In the genomic region with DNA sequence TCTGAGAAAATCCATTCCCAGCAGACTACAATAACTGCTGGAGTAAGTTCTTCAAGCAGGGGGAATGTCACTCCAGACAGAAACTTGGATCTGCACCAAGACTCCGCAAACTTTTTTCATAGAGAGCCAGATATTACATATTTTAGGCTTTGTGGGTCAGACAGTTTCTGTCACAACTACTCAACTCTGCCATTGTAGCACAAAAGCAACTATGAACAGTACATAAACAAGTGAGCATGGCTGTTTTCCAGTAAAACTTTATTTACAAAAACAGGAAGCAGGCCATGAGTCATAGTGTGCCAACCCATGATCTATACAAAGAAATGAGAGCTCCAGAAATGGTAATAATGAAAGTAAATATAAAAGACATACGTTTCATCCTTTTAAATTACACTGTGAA, we compare ENCODE assay signal across 13 cellular contexts.
DNase-seq lines count a peak whose midpoint lies in the region; ATAC-seq and TF ChIP-seq lines count a peak whose summit lies in the region.
"Had no signal": no experiment of that assay in that cellular context is flagged by ENCODE, and none has a peak within 500 bp of the region (broad histone marks: within the 10 kb centered on the region; RNA-seq: fewer than 3 reads in every experiment).

No MANE protein-coding gene starts in this region.

- peaks cover 9% of the 10 kb centered on the region for H3K9me3 ChIP-seq in IMR-90 (ENCODE audit: control insufficient read depth, insufficient read depth, low read length)

- peak overlapping the region in 1 of 2 experiments; percentile 58; a peak in 2 of 4 replicates for H4K8ac ChIP-seq in IMR-90 (ENCODE audit: low read depth in 2 of 2, low read length in 2 of 2)

- H2AK5ac ChIP-seq in IMR-90 (ENCODE audit: low read depth, low read length) = no peak overlapping the region

- no peak overlapping the region for H2AFZ ChIP-seq in IMR-90 (replicated peaks; ENCODE audit: low read length, poor library complexity)

- peak; percentile 55 for ATAC-seq in GM18520 (IDR thresholded peaks at IDR 0.05; ENCODE audit: unreplicated experiment)
- peak; percentile 36; the same call in 1 of the 2 replicates for ATAC-seq in IMR-90 (ENCODE audit: low read depth)

- peaks cover 57% of the 10 kb centered on the region for H3K36me3 Mint-ChIP-seq in nephron (ENCODE audit: low read depth)

- peak overlapping the region; percentile 46; the same call in 1 of the 2 replicates for H3K4ac ChIP-seq in IMR-90 (ENCODE audit: low read depth, low read length)

- CTCF ChIA-PET in IMR-90 (lab: Yijun Ruan, JAX) = interaction anchor here (0.6 to 1.0 kb wide), 3 partner anchors 92 to 662 kb away, joined by 3 to 7 read pairs (median 4); no protein-coding TSS in a partner anchor

- POLR2A ChIA-PET in IMR-90 (lab: Charles Lee; ENCODE audit: unreplicated experiment) = no interaction called here

- no TSS peak for BruUV-seq in IMR-90 (replicated peaks; lab: Mats Ljungman, UMichigan)

- H2BK20ac ChIP-seq in IMR-90 (ENCODE audit: low read depth, low read length) = peak overlapping the region; percentile 62

- TF ChIP-seq POLR2A in IMR-90 (IDR thresholded peaks at IDR 0.05; ENCODE audit: low read depth, low read length) = no peak

- H3K18ac ChIP-seq in IMR-90 (ENCODE audit: low read depth, low read length) = no peak overlapping the region; the same call in 1 of the 2 replicates

- TF ChIP-seq RAD21 in IMR-90 (IDR thresholded peaks at IDR 0.05; ENCODE audit: low read length) = no peak

- peaks cover 43% of the 10 kb centered on the region for H3K4me1 Mint-ChIP-seq in nephron

- H3K27ac Mint-ChIP-seq in nephron = peak overlapping the region; percentile 4 to 74 (median 64)
- H3K27ac Mint-ChIP-seq: activated naive CD8-positive, alpha-beta T cell; progenitor cell of endocrine pancreas had no signal

- H3K9ac ChIP-seq in IMR-90 (ENCODE audit: low read depth, low read length) = no peak overlapping the region

- in situ Hi-C loops in IMR-90 (cut with MboI; ENCODE audit: low sequenced_read_pairs) (loop anchor here (10.0 kb wide), 1 partner anchor 152 kb away; no protein-coding TSS in a partner anchor), astrocyte of the cerebellum (cut with HindIII; ENCODE audit: low sequenced_read_pairs) (no loop called here)

- peak overlapping the region; percentile 1; the same call in 1 of the 2 replicates for H4K5ac ChIP-seq in IMR-90 (ENCODE audit: low read depth, low read length)

- peaks cover 34 to 54% of the 10 kb centered on the region in 2 experiments for H3K79me1 ChIP-seq in IMR-90 (ENCODE audit: low read depth in 1 of 2, low read length in 2 of 2)

- H4K20me1 ChIP-seq in IMR-90 (ENCODE audit: insufficient read depth, low read length) = no peaks in the 10 kb centered on the region

- H3K36me3 ChIP-seq in IMR-90 (ENCODE audit: control insufficient read depth, insufficient read depth, low read length) = peaks cover 3% of the 10 kb centered on the region; the same call in 1 of the 2 replicates

- peak overlapping the region; percentile 53 for H3K4me2 ChIP-seq in IMR-90 (ENCODE audit: low read depth, low read length)

- dilution Hi-C loops in IMR-90 (cut with HindIII; ENCODE audit: low sequenced_read_pairs, unreplicated experiment) = no loop called here

- H3K4me3 Mint-ChIP-seq in nephron = no peak overlapping the region
- H3K4me3 Mint-ChIP-seq: activated naive CD8-positive, alpha-beta T cell had no signal

- peak overlapping the region; percentile 23; the same call in 1 of the 2 replicates for H2BK120ac ChIP-seq in IMR-90 (ENCODE audit: low read depth, low read length)

- TF ChIP-seq CTCF in IMR-90 (conservative IDR thresholded peaks at IDR 0.05; ENCODE audit: low read depth, low read length) (no peak), astrocyte of the cerebellum (IDR thresholded peaks at IDR 0.05; ENCODE audit: low read depth, low read length, missing control alignments) (no peak), nephron (IDR thresholded peaks at IDR 0.05; ENCODE audit: unreplicated experiment in 3 of 3) (no peak)

- peaks cover 34% of the 10 kb centered on the region for H3K9me3 Mint-ChIP-seq in nephron

- no peak overlapping the region for H3K56ac ChIP-seq in IMR-90 (ENCODE audit: extremely low read depth, insufficient read depth, low read length)

- H2AK9ac ChIP-seq in IMR-90 (replicated peaks; ENCODE audit: low read depth, low read length, poor library complexity) = no peak overlapping the region

- H2BK5ac ChIP-seq in IMR-90 (ENCODE audit: low read depth, low read length, poor library complexity, severe bottlenecking) = peak overlapping the region; percentile 86

- WGBS in IMR-90 (ENCODE audit: extremely low coverage in 2 of 2, insufficient read length in 1 of 2), 2 experiments = no CpG with 5 or more reads among the region's 2 CpGs

- intact Hi-C loops in IMR-90 (cut with micrococcal nuclease) = loop anchor here (5.0 kb wide), 1 partner anchor 174 kb away; no protein-coding TSS in a partner anchor

- peak overlapping the region; percentile 2; the same call in 1 of the 2 replicates for H3K4me3 ChIP-seq in IMR-90 (ENCODE audit: insufficient read depth, low read depth, low read length)
- no peak overlapping the region for H3K4me3 ChIP-seq in astrocyte of the cerebellum (ENCODE audit: low read depth, low read length)
- H3K4me3 ChIP-seq: stomach had no signal

- no peak overlapping the region; the same call in 1 of the 2 replicates for H3K23ac ChIP-seq in IMR-90 (ENCODE audit: low read depth, low read length)

- H3K9me1 ChIP-seq in IMR-90 (ENCODE audit: insufficient read depth, low read length) = peaks cover 13% of the 10 kb centered on the region

- H3K4me1 ChIP-seq in IMR-90 (ENCODE audit: control insufficient read depth, insufficient read depth, low read length) = peaks cover 27% of the 10 kb centered on the region

- DNase-seq in IMR-90 (peak; percentile 70), astrocyte of the cerebellum (ENCODE audit: low read depth) (peak; percentile 29), substantia nigra (lab: John Stamatoyannopoulos, UW) (no peak), HuH-7.5 (ENCODE audit: low spot score) (no peak), DMS153 treated with DMSO at 0.1 percent for 48 hours (lab: John Stamatoyannopoulos, UW; ENCODE audit: unreplicated experiment) (no peak)
- DNase-seq: H7, heart right ventricle, Karpas-422, stomach had no signal

- H2BK15ac ChIP-seq in IMR-90 (ENCODE audit: low read depth, low read length) = no peak overlapping the region

- H3K27me3 Mint-ChIP-seq in nephron (ENCODE audit: low read depth) = no peaks in the 10 kb centered on the region
- H3K27me3 Mint-ChIP-seq: activated naive CD8-positive, alpha-beta T cell; progenitor cell of endocrine pancreas had no signal

- H3K27me3 ChIP-seq in IMR-90 (ENCODE audit: control insufficient read depth, insufficient read depth, low read length) = no peaks in the 10 kb centered on the region
- H3K27me3 ChIP-seq: heart right ventricle, stomach had no signal

- H3K27ac ChIP-seq in IMR-90 (ENCODE audit: insufficient read depth, low read length) (no peak overlapping the region), substantia nigra (ENCODE audit: low read depth, low read length, poor library complexity, severe bottlenecking) (no peak overlapping the region)
- H3K27ac ChIP-seq: stomach had no signal

- no peak overlapping the region for H3K14ac ChIP-seq in IMR-90 (replicated peaks; ENCODE audit: low read depth, low read length)

- H4K91ac ChIP-seq in IMR-90 (ENCODE audit: insufficient read depth, low read depth, low read length) = no peak overlapping the region

TF ChIP-seq in IMR-90, 13 proteins besides CTCF, POLR2A, EP300 and RAD21:
- TF ChIP-seq FOS (IDR thresholded peaks at IDR 0.05; ENCODE audit: low read depth, low read length) (peak; percentile 62), NFE2L2 (IDR thresholded peaks at IDR 0.05; ENCODE audit: low read depth, low read length) (no peak), CHD1 (IDR thresholded peaks at IDR 0.05; ENCODE audit: low read depth, low read length) (no peak), MXI1 (IDR thresholded peaks at IDR 0.05; ENCODE audit: borderline replicate concordance, low read depth, low read length) (no peak), MAZ (IDR thresholded peaks at IDR 0.05; ENCODE audit: borderline replicate concordance, low read depth, low read length) (no peak), RCOR1 (IDR thresholded peaks at IDR 0.05; ENCODE audit: insufficient replicate concordance, low read length) (no peak)

Comparison
In these comparisons a context has a peak if more than half of its experiments do, and no peak if none do; other contexts are left out.
1. DNase-seq: peak in IMR-90 (single experiment) and astrocyte of the cerebellum (single experiment); none in substantia nigra (0 of 49), HuH-7.5 (single experiment) and DMS153 treated with DMSO at 0.1 percent for 48 hours (single experiment).